Comparison of ENCODE assay signal across 8 cellular contexts in the genomic region with DNA sequence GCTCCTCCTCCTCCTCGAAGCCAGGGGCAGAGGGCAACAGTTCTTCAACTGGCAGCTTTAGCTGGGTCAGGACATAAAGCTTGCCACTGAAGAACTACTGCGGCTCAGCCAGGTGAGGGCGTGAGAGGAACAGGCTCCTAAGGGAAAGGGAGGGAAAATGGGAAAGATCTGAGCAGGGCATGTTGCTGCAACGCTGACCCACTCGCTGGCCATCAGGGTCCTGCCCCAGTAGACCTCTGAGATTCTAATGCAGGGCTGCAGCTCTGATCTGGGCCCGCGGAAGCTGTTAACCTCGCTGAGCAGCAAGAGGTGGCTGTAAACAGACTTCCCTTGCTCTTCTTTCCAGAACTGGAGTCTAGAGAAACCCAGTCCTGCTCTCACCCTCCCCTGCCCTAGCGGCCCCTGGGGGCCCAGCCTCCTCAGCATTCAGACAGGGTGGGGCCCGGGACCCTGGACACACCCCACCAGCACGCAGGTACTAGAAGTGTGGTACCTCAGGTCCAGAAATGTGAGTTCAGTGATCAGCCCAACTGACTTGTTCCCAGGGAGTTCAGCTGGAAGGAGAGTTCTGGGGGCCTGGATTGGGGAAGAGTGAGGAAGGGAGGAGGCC. TPM values are rescaled to one million over a fixed set of nuclear protein-coding genes. Genes with fewer than 3 reads are reported as not detected.
DNase-seq lines count a peak whose midpoint lies in the region; ATAC-seq and TF ChIP-seq lines count a peak whose summit lies in the region.

No MANE protein-coding gene starts in this region.

- DNase-seq in CD4-positive, alpha-beta memory T cell, result no peak
- DNase-seq in HK-2 (ENCODE audit: unreplicated experiment) (peak; percentile 60), gastrocnemius medialis (peak in 1 of 2 donors; percentile 57), medulla oblongata (ENCODE audit: extremely low spot score) (no peak), hypothalamus (lab: John Stamatoyannopoulos, UW) (no peak)

- peaks cover 0 to 3% (median 0%) of the 10 kb centered on the region in 8 donors for H3K9me3 Mint-ChIP-seq in CD4-positive, alpha-beta memory T cell

- no peak for TF ChIP-seq POLR2A in gastroesophageal sphincter (IDR thresholded peaks at IDR 0.05)
- no peak for TF ChIP-seq POLR2A in gastrocnemius medialis (IDR thresholded peaks at IDR 0.05)

- H3K4me1 ChIP-seq in CD4-positive, alpha-beta memory T cell (ENCODE audit: insufficient read depth, low read length), result peaks cover 37% of the 10 kb centered on the region
- H3K4me1 ChIP-seq in gastroesophageal sphincter (peaks cover 2 to 75% (median 47%) of the 10 kb centered on the region in 3 donors), gastrocnemius medialis (peaks cover 41 to 62% of the 10 kb centered on the region in 2 donors)

- intact Hi-C loops in CD4-positive, alpha-beta memory T cell (cut with micrococcal nuclease), result loop anchor here (5.0 kb wide), 1 partner anchor 47 kb away; no protein-coding TSS in a partner anchor
- intact Hi-C loops in gastrocnemius medialis (cut with DNase I; ENCODE audit: low total_unique reads), result loop anchor here (1.0 kb wide), 1 partner anchor 45 kb away; no protein-coding TSS in a partner anchor

- TF ChIP-seq CTCF in VCaP (conservative IDR thresholded peaks at IDR 0.05), result peak; percentile 90
- peak in 3 of 4 experiments; percentile 35 to 51 (median 41) for TF ChIP-seq CTCF in gastroesophageal sphincter (IDR thresholded peaks at IDR 0.05)
- peak in 3 of 5 experiments; percentile 33 to 36 (median 34) for TF ChIP-seq CTCF in gastrocnemius medialis (IDR thresholded peaks at IDR 0.05 in 4 of 5, conservative IDR thresholded peaks at IDR 0.05 in 1 of 5)

- no peak for ATAC-seq in gastroesophageal sphincter
- ATAC-seq in gastrocnemius medialis, result no peak
- no peak for ATAC-seq in HG03280 (IDR thresholded peaks at IDR 0.05; ENCODE audit: unreplicated experiment)

- no peaks in the 10 kb centered on the region for H3K36me3 ChIP-seq in CD4-positive, alpha-beta memory T cell (ENCODE audit: insufficient read depth, low read length)
- H3K36me3 ChIP-seq in gastroesophageal sphincter, result peaks cover 0 to 26% of the 10 kb centered on the region in 2 donors
- peaks cover 0 to 29% of the 10 kb centered on the region in 2 donors for H3K36me3 ChIP-seq in gastrocnemius medialis

- peaks cover 18 to 57% (median 37%) of the 10 kb centered on the region in 4 donors for H3K4me1 Mint-ChIP-seq in CD4-positive, alpha-beta memory T cell

- H3K9me3 ChIP-seq in CD4-positive, alpha-beta memory T cell (ENCODE audit: control insufficient read depth in 1 of 2, low read length in 2 of 2), result no peaks in the 10 kb centered on the region
- H3K9me3 ChIP-seq in gastroesophageal sphincter (no peaks in the 10 kb centered on the region), gastrocnemius medialis (no peaks in the 10 kb centered on the region)

- H3K36me3 Mint-ChIP-seq in CD4-positive, alpha-beta memory T cell, result peaks cover 7 to 8% of the 10 kb centered on the region in 2 donors

- H3K27me3 ChIP-seq in CD4-positive, alpha-beta memory T cell (ENCODE audit: insufficient read depth, low read length), result no peaks in the 10 kb centered on the region
- no peaks in the 10 kb centered on the region for H3K27me3 ChIP-seq in gastroesophageal sphincter
- H3K27me3 ChIP-seq in gastrocnemius medialis, result no peaks in the 10 kb centered on the region

- H3K27ac ChIP-seq in CD4-positive, alpha-beta memory T cell (ENCODE audit: low read depth, low read length), result no peak overlapping the region
- H3K27ac ChIP-seq in VCaP, result peak overlapping the region; percentile 99
- H3K27ac ChIP-seq in gastroesophageal sphincter, result peak overlapping the region; percentile 97 to 100 (median 99)
- peak overlapping the region; percentile 99 to 100 (median 100) for H3K27ac ChIP-seq in gastrocnemius medialis

- TF ChIP-seq EP300 in gastroesophageal sphincter (IDR thresholded peaks at IDR 0.05), result no peak

- CTCF ChIA-PET in CD4-positive, alpha-beta memory T cell (lab: Charles Lee; ENCODE audit: partially characterized antibody), result interaction anchor here (1.3 to 2.2 kb wide), 3 partner anchors 45 to 70 kb away, joined by 4 to 7 read pairs (median 6); no protein-coding TSS in a partner anchor

- H3K4me3 ChIP-seq in CD4-positive, alpha-beta memory T cell (ENCODE audit: low read length in 2 of 2), result no peak overlapping the region
- peak overlapping the region; percentile 92 to 100 for H3K4me3 ChIP-seq in gastroesophageal sphincter
- H3K4me3 ChIP-seq in gastrocnemius medialis, result peak overlapping the region; percentile 91 to 95 (median 94)

- H3K4me3 Mint-ChIP-seq in CD4-positive, alpha-beta memory T cell, result peak overlapping the region; percentile 44 to 72 (median 65)

- H3K27ac Mint-ChIP-seq in CD4-positive, alpha-beta memory T cell, result peak overlapping the region in 5 of 7 donors; percentile 25 to 86 (median 65)

- H3K27me3 Mint-ChIP-seq in CD4-positive, alpha-beta memory T cell, result no peaks in the 10 kb centered on the region

- POLR2A ChIA-PET in CD4-positive, alpha-beta memory T cell (lab: Charles Lee; ENCODE audit: partially characterized antibody), result interaction anchor here (0.8 to 5.8 kb wide), 3 partner anchors 11 to 40 kb away, joined by 3 to 79 read pairs (median 24); partner anchors contain the start of genes PRPF8 and WDR81

- 0% methylated on average over 1 of the region's 11 CpGs; no CpG with 5 or more reads in 1 of the 2 donors for WGBS in gastroesophageal sphincter (ENCODE audit: low coverage in 1 of 2), 2 donors

- in situ Hi-C loops in gastrocnemius medialis (cut with MboI; ENCODE audit: low sequenced_read_pairs in 4 of 4), result no loop called here

RNA-seq across cellular contexts. Expression of gene TLCD2, which starts 3.8 kb away (rescaled TPM):
- total RNA-seq in CD4-positive, alpha-beta memory T cell, result under 1 TPM; 0.75 to 0.81 TPM
- under 1 TPM in 1 of 2 donors, not detected in 1; 0.24 TPM for polyA plus RNA-seq in CD4-positive, alpha-beta memory T cell
- total RNA-seq in gastroesophageal sphincter, result 1 to 10 TPM; 4.2 to 5.1 (median 4.8) TPM
- under 1 TPM; 0.66 to 0.95 (median 0.85) TPM for total RNA-seq in gastrocnemius medialis

RNA-seq across cellular contexts. Expression of gene WDR81, which starts 10.5 kb away (rescaled TPM):
- 10 to 100 TPM; 36.3 to 40.3 TPM for total RNA-seq in CD4-positive, alpha-beta memory T cell
- polyA plus RNA-seq in CD4-positive, alpha-beta memory T cell, result 10 to 100 TPM in 1 of 2 donors, 1 to 10 TPM in 1; 4.4 to 23.4 TPM
- total RNA-seq in gastroesophageal sphincter (10 to 100 TPM; 21.8 to 44.1 (median 32.2) TPM), gastrocnemius medialis (10 to 100 TPM; 22.3 to 61.1 (median 42.7) TPM)

RNA-seq across cellular contexts. Expression of gene SERPINF2, which starts 28.7 kb away (rescaled TPM):
- total RNA-seq in CD4-positive, alpha-beta memory T cell, result 1 to 10 TPM in 1 of 2 experiments, under 1 TPM in 1; 0.19 to 1.3 TPM
- polyA plus RNA-seq in CD4-positive, alpha-beta memory T cell, result under 1 TPM in 1 of 2 donors, not detected in 1; 0.14 TPM
- total RNA-seq in gastroesophageal sphincter (1 to 10 TPM; 2.0 to 7.6 (median 5.1) TPM), gastrocnemius medialis (1 to 10 TPM in 3 of 4 donors, under 1 TPM in 1; 0.85 to 6.4 (median 4.3) TPM)

RNA-seq across cellular contexts. Expression of gene PRPF8, which starts 29.3 kb away (rescaled TPM):
- 100 to 1,000 TPM; 429 to 464 TPM for total RNA-seq in CD4-positive, alpha-beta memory T cell
- 100 to 1,000 TPM in 1 of 2 donors, 10 to 100 TPM in 1; 87.9 to 225 TPM for polyA plus RNA-seq in CD4-positive, alpha-beta memory T cell
- total RNA-seq in gastroesophageal sphincter (100 to 1,000 TPM; 111 to 195 (median 161) TPM), gastrocnemius medialis (100 to 1,000 TPM; 127 to 261 (median 195) TPM)

RNA-seq across cellular contexts. Expression of gene SERPINF1, which starts 47.9 kb away (rescaled TPM):
- total RNA-seq in CD4-positive, alpha-beta memory T cell, result under 1 TPM in 1 of 2 experiments, not detected in 1; 0.47 TPM
- under 1 TPM in 1 of 2 donors, not detected in 1; 0.69 TPM for polyA plus RNA-seq in CD4-positive, alpha-beta memory T cell
- 100 to 1,000 TPM; 136 to 634 (median 302) TPM for total RNA-seq in gastroesophageal sphincter
- 100 to 1,000 TPM; 554 to 698 (median 631) TPM for total RNA-seq in gastrocnemius medialis

Comparison
In these comparisons a context has a peak if more than half of its experiments do, and no peak if none do; other contexts are left out.
1. H3K4me3 ChIP-seq: peak in gastroesophageal sphincter (2 of 2) and gastrocnemius medialis (4 of 4); none in CD4-positive, alpha-beta memory T cell (0 of 2).
2. CTCF ChIP-seq: peak in every context shown above with its lines; median percentile 90 in VCaP; 41 in gastroesophageal sphincter; 34 in gastrocnemius medialis.